ENCODE assay signal across 8 cellular contexts in the genomic region with DNA sequence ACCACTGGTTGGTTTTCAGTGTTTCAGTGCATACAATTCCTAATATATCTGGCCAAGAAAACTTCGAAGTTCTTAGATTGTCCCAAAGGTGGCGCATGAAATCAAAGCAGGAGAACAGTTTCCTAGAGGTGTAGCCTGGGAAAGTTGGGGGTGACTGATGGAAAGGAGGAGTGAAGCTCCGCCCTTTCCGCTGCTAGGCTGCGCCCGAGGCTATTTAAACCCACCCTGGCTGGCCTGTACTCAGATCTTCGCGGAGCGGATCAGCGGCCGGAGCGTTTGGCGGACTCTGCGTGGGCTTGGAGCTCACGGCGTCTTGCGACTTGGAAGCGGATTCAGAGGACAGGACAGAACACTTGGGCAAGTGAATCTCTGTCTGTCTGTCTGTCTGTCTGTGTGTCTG.
DNase-seq lines count a peak whose midpoint lies in the region; ATAC-seq and TF ChIP-seq lines count a peak whose summit lies in the region.
"Not testable (repeated sequence)": the region's sequence is repeated elsewhere in the genome, so short reads cannot be mapped to it uniquely, and the experiment has no call there.

No MANE protein-coding gene starts in this region.

- intact Hi-C loops in HCT116 (cut with micrococcal nuclease); PC-3 (cut with micrococcal nuclease): not testable (repeated sequence)

- 29% methylated on average over 9 of the region's 18 CpGs for WGBS in SK-N-SH (ENCODE audit: low lambda C conversion rate)

- TF ChIP-seq POLR2A in HCT116 (IDR thresholded peaks at IDR 0.05; ENCODE audit: borderline replicate concordance, extremely low read depth, insufficient read depth, insufficient read length) = not testable (repeated sequence)

- not testable (repeated sequence) for H3F3A ChIP-seq in PC-3 (ENCODE audit: low read length, unreplicated experiment); SK-N-SH (replicated peaks; ENCODE audit: insufficient read depth)

- H3K4me3 ChIP-seq in HCT116 (replicated peaks in 1 of 2; ENCODE audit: low read depth in 1 of 2, low read length in 2 of 2); PC-3 (ENCODE audit: low read length); RWPE2 (ENCODE audit: severe bottlenecking); SK-N-SH (ENCODE audit: low read depth in 2 of 2, low read length in 1 of 2): not testable (repeated sequence)

- CTCF ChIA-PET in HCT116 (lab: Charles Lee); PC-3 (lab: Charles Lee); SK-N-SH (lab: Yijun Ruan, JAX): not testable (repeated sequence)

- not testable (repeated sequence) for BruUV-seq in HCT116 (replicated peaks; lab: Mats Ljungman, UMichigan); PC-3 (replicated peaks; lab: Mats Ljungman, UMichigan)

- H3K27ac ChIP-seq in C4-2B; HCT116 (ENCODE audit: low read depth, low read length); PC-3 (ENCODE audit: low read length); RWPE2 (ENCODE audit: poor library complexity, severe bottlenecking); SK-N-SH (ENCODE audit: low read depth in 2 of 2, low read length in 1 of 2): not testable (repeated sequence)

- not testable (repeated sequence) for H3K4me1 ChIP-seq in HCT116 (ENCODE audit: control insufficient read depth in 1 of 2, insufficient read depth in 2 of 2, low read length in 2 of 2); PC-3 (ENCODE audit: insufficient read depth, low read length); RWPE2 (ENCODE audit: insufficient read depth, poor library complexity, severe bottlenecking); SK-N-SH (ENCODE audit: control insufficient read depth in 1 of 2, insufficient read depth in 2 of 2, low read depth in 1 of 2, low read length in 1 of 2)

- not testable (repeated sequence) for TF ChIP-seq EP300 in SK-N-SH (IDR thresholded peaks at IDR 0.05; ENCODE audit: borderline replicate concordance in 1 of 2, low read depth in 1 of 2, low read length in 1 of 2)

- not testable (repeated sequence) for H3K4me2 ChIP-seq in HCT116 (ENCODE audit: low read length); PC-3 (ENCODE audit: low read length); SK-N-SH

- RAD21 ChIA-PET in HCT116 (lab: Charles Lee; ENCODE audit: low non-redundant PET in 1 of 2, low total read pairs in 2 of 2, uncharacterized antibody in 2 of 2, unreplicated experiment in 2 of 2) = not testable (repeated sequence)

- not testable (repeated sequence) for DNase-seq in HCT116 (ENCODE audit: low read depth, low spot score); RWPE2 (ENCODE audit: low spot score); SK-N-SH
- peak; percentile 41 for DNase-seq in HT-29 (ENCODE audit: low spot score)
- peak; percentile 1 for DNase-seq in PC-3
- peak; percentile 3 for DNase-seq in cerebellar cortex (ENCODE audit: low spot score)

- H3K9me3 ChIP-seq in HCT116 (ENCODE audit: control insufficient read depth in 1 of 2, insufficient read depth in 1 of 2, low read depth in 1 of 2, low read length in 2 of 2); PC-3 (ENCODE audit: low read length); RWPE2 (ENCODE audit: severe bottlenecking); SK-N-SH: not testable (repeated sequence)

- H3K36me3 ChIP-seq in HCT116 (ENCODE audit: control insufficient read depth in 1 of 2, insufficient read depth in 2 of 2, low read length in 2 of 2); PC-3 (ENCODE audit: low read depth, low read length); RWPE2 (ENCODE audit: low read depth); SK-N-SH (replicated peaks in 1 of 2; ENCODE audit: control insufficient read depth in 1 of 2, insufficient read depth in 2 of 2, low read length in 1 of 2): not testable (repeated sequence)

- ATAC-seq in HCT116; PC-3; RWPE2 (ENCODE audit: low read depth): not testable (repeated sequence)

- POLR2A ChIA-PET in HCT116 (lab: Charles Lee); PC-3 (lab: Charles Lee; ENCODE audit: unreplicated experiment); SK-N-SH (lab: Yijun Ruan, JAX): not testable (repeated sequence)

- not testable (repeated sequence) for H3K79me2 ChIP-seq in HCT116 (ENCODE audit: insufficient read depth, low read length); PC-3 (ENCODE audit: low read length); SK-N-SH (ENCODE audit: insufficient read depth)

- not testable (repeated sequence) for H3K27me3 ChIP-seq in HCT116 (ENCODE audit: insufficient read depth, low read length); PC-3 (ENCODE audit: low read length); RWPE2 (ENCODE audit: insufficient read depth, poor library complexity, severe bottlenecking); SK-N-SH (ENCODE audit: insufficient read depth)

- TF ChIP-seq RAD21 in HCT116 (IDR thresholded peaks at IDR 0.05; ENCODE audit: low read depth) (peak; percentile 6; the same call in 1 of the 2 replicates), SK-N-SH (IDR thresholded peaks at IDR 0.05; ENCODE audit: low read length) (peak; percentile 11; the same call in 1 of the 2 replicates)

- H3K9ac ChIP-seq in HCT116 (ENCODE audit: low read length); PC-3 (ENCODE audit: low read length); SK-N-SH: not testable (repeated sequence)

- not testable (repeated sequence) for H2AFZ ChIP-seq in HCT116 (ENCODE audit: low read depth, low read length, poor library complexity, severe bottlenecking); PC-3 (ENCODE audit: low read length); SK-N-SH (ENCODE audit: low read depth)

- peak; percentile 20 for TF ChIP-seq CTCF in C4-2B (conservative IDR thresholded peaks at IDR 0.05)
- not testable (repeated sequence) for TF ChIP-seq CTCF in HCT116 (IDR thresholded peaks at IDR 0.05 in 2 of 3, conservative IDR thresholded peaks at IDR 0.05 in 1 of 3; ENCODE audit: borderline replicate concordance in 1 of 3, insufficient read depth in 1 of 3, low read depth in 2 of 3, low read length in 2 of 3); PC-3 (conservative IDR thresholded peaks at IDR 0.05; ENCODE audit: low read depth, low read length); SK-N-SH (IDR thresholded peaks at IDR 0.05)
- TF ChIP-seq CTCF in LNCAP (IDR thresholded peaks at IDR 0.05) = peak; percentile 23; the same call in 1 of the 2 replicates
- peak; percentile 6 for TF ChIP-seq CTCF in RWPE2 (IDR thresholded peaks at IDR 0.05; ENCODE audit: poor library complexity, severe bottlenecking)

- H4K20me1 ChIP-seq in HCT116 (ENCODE audit: insufficient read depth); PC-3 (ENCODE audit: low read length); SK-N-SH (ENCODE audit: insufficient read depth): not testable (repeated sequence)

- not testable (repeated sequence) for H3K9me2 ChIP-seq in HCT116 (ENCODE audit: insufficient read depth); PC-3 (replicated peaks; ENCODE audit: low read length); SK-N-SH
